In the genomic region with DNA sequence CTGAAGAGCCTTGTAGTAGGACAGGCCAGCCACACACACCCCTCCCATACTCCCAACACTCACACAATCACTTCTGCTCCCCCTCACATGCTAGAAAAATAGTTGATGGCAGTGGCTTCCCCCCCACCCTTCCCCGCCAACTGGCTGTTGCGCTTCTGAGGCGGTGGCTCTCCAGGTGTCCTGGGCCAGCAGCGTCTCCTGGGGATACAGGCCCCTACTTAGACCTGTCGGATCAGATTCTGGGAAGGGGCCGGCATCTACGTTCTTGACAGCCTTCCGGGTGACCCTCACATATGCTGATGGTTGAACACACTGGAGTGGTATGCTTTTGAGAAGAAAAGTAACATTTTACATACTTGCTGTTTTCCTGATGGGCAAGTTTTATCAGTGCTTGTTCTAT, we compare ENCODE assay signal across 15 cellular contexts. TPM values are rescaled to one million over a fixed set of nuclear protein-coding genes. Genes with fewer than 3 reads are reported as not detected.
DNase-seq lines count a peak whose midpoint lies in the region; ATAC-seq lines count a peak whose summit lies in the region.
"Had no signal": no experiment of that assay in that cellular context is flagged by ENCODE, and none has a peak within 500 bp of the region (broad histone marks: within the 10 kb centered on the region; RNA-seq: fewer than 3 reads in every experiment).

No MANE protein-coding gene starts in this region.

- intact Hi-C loops in posterior vena cava (cut with DNase I), result no loop called here

- H3K27me3 Mint-ChIP-seq in activated T-cell treated with anti-CD3 and anti-CD28 coated beads, Interleukin-2, amount 50 U/mL, for 24 hours, result no peaks in the 10 kb centered on the region
- H3K27me3 Mint-ChIP-seq in activated T-cell treated with anti-CD3 and anti-CD28 coated beads, Interleukin-2, amount 50 U/mL, for 72 hours (ENCODE audit: low read depth), result no peaks in the 10 kb centered on the region
- H3K27me3 Mint-ChIP-seq in activated naive CD8-positive, alpha-beta T cell treated with anti-CD3 and anti-CD28 coated beads, Interleukin-2, amount 10 ng/mL, durations not matched to agents 7 days and 5 days, result no peaks in the 10 kb centered on the region
- H3K27me3 Mint-ChIP-seq in activated naive CD8-positive, alpha-beta T cell treated with anti-CD3 and anti-CD28 coated beads, Interleukin-2, amount 50 U/mL, for 24 hours, result no peaks in the 10 kb centered on the region
- H3K27me3 Mint-ChIP-seq: B cell; CD4-positive, alpha-beta memory T cell had no signal

- H3K36me3 Mint-ChIP-seq in activated T-cell treated with anti-CD3 and anti-CD28 coated beads, Interleukin-2, amount 50 U/mL, for 24 hours (ENCODE audit: low read depth), result peaks cover 75% of the 10 kb centered on the region
- peaks cover 0 to 35% of the 10 kb centered on the region in 2 donors for H3K36me3 Mint-ChIP-seq in activated T-cell treated with anti-CD3 and anti-CD28 coated beads, Interleukin-2, amount 50 U/mL, for 72 hours (ENCODE audit: insufficient read depth in 2 of 2)
- H3K36me3 Mint-ChIP-seq in activated naive CD8-positive, alpha-beta T cell treated with anti-CD3 and anti-CD28 coated beads, Interleukin-2, amount 10 ng/mL, durations not matched to agents 7 days and 5 days, result peaks cover 26% of the 10 kb centered on the region
- H3K36me3 Mint-ChIP-seq in activated naive CD8-positive, alpha-beta T cell treated with anti-CD3 and anti-CD28 coated beads, Interleukin-2, amount 50 U/mL, for 24 hours (ENCODE audit: low read depth), result peaks cover 37% of the 10 kb centered on the region

- H3K4me3 Mint-ChIP-seq in activated T-cell treated with anti-CD3 and anti-CD28 coated beads, Interleukin-2, amount 50 U/mL, for 24 hours, result no peak overlapping the region
- H3K4me3 Mint-ChIP-seq in activated T-cell treated with anti-CD3 and anti-CD28 coated beads, Interleukin-2, amount 50 U/mL, for 72 hours, result no peak overlapping the region
- H3K4me3 Mint-ChIP-seq in activated naive CD8-positive, alpha-beta T cell treated with anti-CD3 and anti-CD28 coated beads, Interleukin-2, amount 10 ng/mL, durations not matched to agents 7 days and 5 days, result no peak overlapping the region
- H3K4me3 Mint-ChIP-seq in activated naive CD8-positive, alpha-beta T cell treated with anti-CD3 and anti-CD28 coated beads, Interleukin-2, amount 50 U/mL, for 24 hours, result no peak overlapping the region
- H3K4me3 Mint-ChIP-seq: B cell; CD4-positive, alpha-beta memory T cell had no signal

- peak overlapping the region; percentile 18 for H3K27ac Mint-ChIP-seq in activated T-cell treated with anti-CD3 and anti-CD28 coated beads, Interleukin-2, amount 50 U/mL, for 24 hours
- H3K27ac Mint-ChIP-seq in activated T-cell treated with anti-CD3 and anti-CD28 coated beads, Interleukin-2, amount 50 U/mL, for 72 hours, result no peak overlapping the region
- no peak overlapping the region for H3K27ac Mint-ChIP-seq in activated naive CD8-positive, alpha-beta T cell treated with anti-CD3 and anti-CD28 coated beads, Interleukin-2, amount 10 ng/mL, durations not matched to agents 7 days and 5 days
- no peak overlapping the region for H3K27ac Mint-ChIP-seq in activated naive CD8-positive, alpha-beta T cell treated with anti-CD3 and anti-CD28 coated beads, Interleukin-2, amount 50 U/mL, for 24 hours
- H3K27ac Mint-ChIP-seq: B cell had no signal

- H3K4me1 Mint-ChIP-seq in activated T-cell treated with anti-CD3 and anti-CD28 coated beads, Interleukin-2, amount 50 U/mL, for 24 hours (ENCODE audit: low read depth), result peaks cover 30% of the 10 kb centered on the region
- H3K4me1 Mint-ChIP-seq in activated T-cell treated with anti-CD3 and anti-CD28 coated beads, Interleukin-2, amount 50 U/mL, for 72 hours (ENCODE audit: low read depth), result peaks cover 27% of the 10 kb centered on the region
- peaks cover 15% of the 10 kb centered on the region for H3K4me1 Mint-ChIP-seq in activated naive CD8-positive, alpha-beta T cell treated with anti-CD3 and anti-CD28 coated beads, Interleukin-2, amount 10 ng/mL, durations not matched to agents 7 days and 5 days
- H3K4me1 Mint-ChIP-seq in activated naive CD8-positive, alpha-beta T cell treated with anti-CD3 and anti-CD28 coated beads, Interleukin-2, amount 50 U/mL, for 24 hours, result peaks cover 29% of the 10 kb centered on the region

- no peak for DNase-seq in activated T-cell treated with anti-CD3 and anti-CD28 coated beads, Interleukin-2, amount 50 U/mL, for 24 hours
- DNase-seq in activated T-cell treated with anti-CD3 and anti-CD28 coated beads, Interleukin-2, amount 50 U/mL, for 72 hours, result no peak
- peak; percentile 2 for DNase-seq in activated naive CD8-positive, alpha-beta T cell treated with anti-CD3 and anti-CD28 coated beads, Interleukin-2, amount 10 ng/mL, durations not matched to agents 7 days and 5 days
- DNase-seq in activated naive CD8-positive, alpha-beta T cell treated with anti-CD3 and anti-CD28 coated beads, Interleukin-2, amount 50 U/mL, for 24 hours, result no peak
- DNase-seq in posterior vena cava (ENCODE audit: low spot score) (peak; percentile 46), nucleus accumbens (lab: John Stamatoyannopoulos, UW) (no peak)
- DNase-seq in stimulated activated CD4-positive, alpha-beta T cell treated with anti-CD3 and anti-CD28 coated beads, Interleukin-2, amount 100 ng/mL, for 24 hours, result no peak
- DNase-seq: ACHN; C1 segment of cervical spinal cord; CD4-positive, alpha-beta memory T cell; DMS79 treated with DMSO at 0.1 percent for 48 hours; EL; GM23248 had no signal

- POLR2A ChIA-PET in activated naive CD8-positive, alpha-beta T cell treated with anti-CD3 and anti-CD28 coated beads, Interleukin-2, amount 10 ng/mL, durations not matched to agents 7 days and 5 days (lab: Charles Lee), result no interaction called here

- no peak for ATAC-seq in activated T-cell treated with anti-CD3 and anti-CD28 coated beads, Interleukin-2, amount 50 U/mL, for 72 hours (replicated peaks in 1 of 2)
- no peak for ATAC-seq in activated naive CD8-positive, alpha-beta T cell treated with anti-CD3 and anti-CD28 coated beads, Interleukin-2, amount 10 ng/mL, durations not matched to agents 7 days and 5 days (ENCODE audit: low read depth)
- ATAC-seq in activated naive CD8-positive, alpha-beta T cell treated with anti-CD3 and anti-CD28 coated beads, Interleukin-2, amount 50 U/mL, for 24 hours, result no peak
- ATAC-seq: HCT116 had no signal

- no peaks in the 10 kb centered on the region for H3K9me3 Mint-ChIP-seq in activated T-cell treated with anti-CD3 and anti-CD28 coated beads, Interleukin-2, amount 50 U/mL, for 24 hours
- no peaks in the 10 kb centered on the region for H3K9me3 Mint-ChIP-seq in activated T-cell treated with anti-CD3 and anti-CD28 coated beads, Interleukin-2, amount 50 U/mL, for 72 hours
- no peaks in the 10 kb centered on the region for H3K9me3 Mint-ChIP-seq in activated naive CD8-positive, alpha-beta T cell treated with anti-CD3 and anti-CD28 coated beads, Interleukin-2, amount 10 ng/mL, durations not matched to agents 7 days and 5 days
- H3K9me3 Mint-ChIP-seq in activated naive CD8-positive, alpha-beta T cell treated with anti-CD3 and anti-CD28 coated beads, Interleukin-2, amount 50 U/mL, for 24 hours, result no peaks in the 10 kb centered on the region
- H3K9me3 Mint-ChIP-seq: CD4-positive, alpha-beta memory T cell had no signal

RNA-seq across cellular contexts. Expression of a gene that starts 39.9 kb away (rescaled TPM):
- 10 to 100 TPM; 72.3 to 85.8 TPM for total RNA-seq in activated T-cell treated with anti-CD3 and anti-CD28 coated beads, Interleukin-2, amount 50 U/mL, for 72 hours
- 10 to 100 TPM; 47.0 to 50.0 TPM for total RNA-seq in activated naive CD8-positive, alpha-beta T cell treated with anti-CD3 and anti-CD28 coated beads, Interleukin-2, amount 10 ng/mL, durations not matched to agents 7 days and 5 days
- total RNA-seq in posterior vena cava, result 10 to 100 TPM; 25.4 to 29.2 TPM

Comparison
In these comparisons a context has a peak if more than half of its experiments do, and no peak if none do; other contexts are left out.
1. DNase-seq: peak in activated naive CD8-positive, alpha-beta T cell treated with anti-CD3 and anti-CD28 coated beads, Interleukin-2, amount 10 ng/mL, durations not matched to agents 7 days and 5 days (single experiment) and posterior vena cava (single experiment); none in activated T-cell treated with anti-CD3 and anti-CD28 coated beads, Interleukin-2, amount 50 U/mL, for 24 hours (single experiment), activated T-cell treated with anti-CD3 and anti-CD28 coated beads, Interleukin-2, amount 50 U/mL, for 72 hours (0 of 2), activated naive CD8-positive, alpha-beta T cell treated with anti-CD3 and anti-CD28 coated beads, Interleukin-2, amount 50 U/mL, for 24 hours (single experiment), nucleus accumbens (0 of 56) and stimulated activated CD4-positive, alpha-beta T cell treated with anti-CD3 and anti-CD28 coated beads, Interleukin-2, amount 100 ng/mL, for 24 hours (0 of 2).